18 cellular contexts compared by ENCODE assay signal in genomic region chr10:124078028-124078427, GRCh38. TPM values are rescaled to one million over a fixed set of nuclear protein-coding genes. Genes with fewer than 3 reads are reported as not detected.
A peak's percentile ranks its signal among the peaks of the same experiment; 100 is the strongest.
DNase-seq lines count a peak whose midpoint lies in the region; ATAC-seq and TF ChIP-seq lines count a peak whose summit lies in the region.
"Had no signal": no experiment of that assay in that cellular context is flagged by ENCODE, and none has a peak within 500 bp of the region (broad histone marks: within the 10 kb centered on the region; RNA-seq: fewer than 3 reads in every experiment).

No MANE protein-coding gene starts in this region.

- H3K27me3 Mint-ChIP-seq in neural progenitor cell (ENCODE audit: insufficient read depth, low read depth), result peaks cover 10% of the 10 kb centered on the region

- H3K9me2 ChIP-seq in DOHH2 (replicated peaks; ENCODE audit: control insufficient read depth, low read length) (no peaks in the 10 kb centered on the region), OCI-LY1 (ENCODE audit: low read depth, low read length) (no peaks in the 10 kb centered on the region)

- H4K20me1 ChIP-seq in DOHH2 (ENCODE audit: control insufficient read depth, insufficient read depth, low read depth, low read length), result no peaks in the 10 kb centered on the region
- H4K20me1 ChIP-seq in OCI-LY1 (ENCODE audit: insufficient read depth, low read length), result no peaks in the 10 kb centered on the region
- peaks cover 11% of the 10 kb centered on the region for H4K20me1 ChIP-seq in neural progenitor cell (ENCODE audit: low read depth)

- H3K36me3 Mint-ChIP-seq in neural progenitor cell, result peaks cover 10% of the 10 kb centered on the region
- H3K36me3 Mint-ChIP-seq: CD4-positive, CD25-positive, alpha-beta regulatory T cell had no signal

- H3K36me3 ChIP-seq in DOHH2 (ENCODE audit: control insufficient read depth, low read length) (peaks cover 53% of the 10 kb centered on the region), OCI-LY1 (ENCODE audit: insufficient read depth, low read length) (peaks cover 6% of the 10 kb centered on the region; the same call in 1 of the 2 replicates), neural progenitor cell (no peaks in the 10 kb centered on the region)

- no peak overlapping the region for H2AFZ ChIP-seq in OCI-LY1 (ENCODE audit: low read length)
- H2AFZ ChIP-seq in neural progenitor cell (replicated peaks), result no peak overlapping the region
- H2AFZ ChIP-seq: GM23248 had no signal

- peaks cover 75% of the 10 kb centered on the region for H3K4me1 Mint-ChIP-seq in neural progenitor cell

- peak overlapping the region; percentile 97 for H3K27ac Mint-ChIP-seq in neural progenitor cell
- H3K27ac Mint-ChIP-seq: CD4-positive, CD25-positive, alpha-beta regulatory T cell had no signal

- ATAC-seq in foreskin keratinocyte, result peak; percentile 47
- no peak for ATAC-seq in GM21529 (IDR thresholded peaks at IDR 0.05; ENCODE audit: unreplicated experiment)
- no peak for ATAC-seq in HG02571 (IDR thresholded peaks at IDR 0.05; ENCODE audit: unreplicated experiment)
- no peak for ATAC-seq in GM18907 (IDR thresholded peaks at IDR 0.05; ENCODE audit: unreplicated experiment)
- ATAC-seq: HCT116 had no signal

- H3K27me3 ChIP-seq in DOHH2 (ENCODE audit: control insufficient read depth, low read length) (no peaks in the 10 kb centered on the region), OCI-LY1 (ENCODE audit: insufficient read depth, low read length) (no peaks in the 10 kb centered on the region), foreskin keratinocyte (no peaks in the 10 kb centered on the region), neural progenitor cell (no peaks in the 10 kb centered on the region)

- peaks cover 88% of the 10 kb centered on the region for H3K79me2 ChIP-seq in DOHH2 (ENCODE audit: control insufficient read depth, low read length)
- H3K79me2 ChIP-seq in OCI-LY1 (ENCODE audit: insufficient read depth, low read length), result no peaks in the 10 kb centered on the region
- H3K79me2 ChIP-seq in neural progenitor cell (ENCODE audit: low read depth), result no peaks in the 10 kb centered on the region

- H3K9me3 ChIP-seq in DOHH2 (ENCODE audit: control insufficient read depth, insufficient read depth, low read length) (no peaks in the 10 kb centered on the region), OCI-LY1 (ENCODE audit: low read length) (no peaks in the 10 kb centered on the region), neural progenitor cell (ENCODE audit: low read depth) (no peaks in the 10 kb centered on the region)

- peaks cover 77% of the 10 kb centered on the region for H3F3A ChIP-seq in DOHH2 (ENCODE audit: control insufficient read depth, insufficient read depth)
- H3F3A ChIP-seq in OCI-LY1 (ENCODE audit: insufficient read depth, low read length), result 0 out of 2 replicates have a peak, but pooled peaks cover 5% of the 10 kb centered on the region
- H3F3A ChIP-seq in neural progenitor cell (ENCODE audit: low read depth), result peaks cover 24% of the 10 kb centered on the region

- H3K9ac ChIP-seq in OCI-LY1 (ENCODE audit: low read length) (peak overlapping the region; percentile 52), neural progenitor cell (no peak overlapping the region)
- H3K9ac ChIP-seq: GM23248 had no signal

- peak overlapping the region; percentile 96 for H3K4me2 ChIP-seq in DOHH2 (ENCODE audit: low read length)
- H3K4me2 ChIP-seq in OCI-LY1 (ENCODE audit: low read length), result peak overlapping the region; percentile 28; the same call in 1 of the 2 replicates
- no peak overlapping the region for H3K4me2 ChIP-seq in neural progenitor cell

- H3K4me1 ChIP-seq in DOHH2 (ENCODE audit: control insufficient read depth, low read length), result peaks cover 99% of the 10 kb centered on the region
- peaks cover 99% of the 10 kb centered on the region for H3K4me1 ChIP-seq in OCI-LY1 (ENCODE audit: insufficient read depth, low read length, severe bottlenecking)
- no peaks in the 10 kb centered on the region for H3K4me1 ChIP-seq in foreskin keratinocyte
- H3K4me1 ChIP-seq in neural progenitor cell, result peaks cover 22% of the 10 kb centered on the region

- H3K9me3 Mint-ChIP-seq in neural progenitor cell, result peaks cover 12% of the 10 kb centered on the region

- peak overlapping the region; percentile 99 for H3K27ac ChIP-seq in DOHH2 (ENCODE audit: low read depth, low read length)
- peak overlapping the region; percentile 98 for H3K27ac ChIP-seq in OCI-LY1 (ENCODE audit: low read depth, low read length, poor library complexity, severe bottlenecking)
- H3K27ac ChIP-seq in foreskin keratinocyte, result no peak overlapping the region
- H3K27ac ChIP-seq in neural progenitor cell, result no peak overlapping the region
- H3K27ac ChIP-seq: GM23248, SK-N-MC had no signal

- H3K4me3 Mint-ChIP-seq in neural progenitor cell, result no peak overlapping the region
- H3K4me3 Mint-ChIP-seq: CD4-positive, CD25-positive, alpha-beta regulatory T cell had no signal

- peak overlapping the region; percentile 53 for H3K4me3 ChIP-seq in DOHH2 (ENCODE audit: low read length)
- no peak overlapping the region for H3K4me3 ChIP-seq in OCI-LY1 (ENCODE audit: low read depth, low read length, poor library complexity, severe bottlenecking)
- no peak overlapping the region for H3K4me3 ChIP-seq in neural progenitor cell
- H3K4me3 ChIP-seq: GM23248, SK-N-MC had no signal

- TF ChIP-seq CTCF in DOHH2 (IDR thresholded peaks at IDR 0.05; ENCODE audit: low read depth, low read length, poor library complexity, severe bottlenecking), result no peak
- TF ChIP-seq CTCF in OCI-LY1 (IDR thresholded peaks at IDR 0.05; ENCODE audit: low read length), result no peak
- no peak for TF ChIP-seq CTCF in foreskin keratinocyte (conservative IDR thresholded peaks at IDR 0.05)
- no peak for TF ChIP-seq CTCF in neural progenitor cell (IDR thresholded peaks at IDR 0.05)

- DNase-seq in foreskin keratinocyte, result no peak
- no peak for DNase-seq in neural progenitor cell (ENCODE audit: low spot score)
- DNase-seq in activated CD8-positive, alpha-beta memory T cell treated with anti-CD3 and anti-CD28 coated beads, Interleukin-2, amount 50 U/mL, for 4 hours, result no peak
- DNase-seq: CD4-positive, CD25-positive, alpha-beta regulatory T cell; GM23248; NCI-H1105; NCI-H1694; NCI-H2107; NCI-H226; NCI-H524 treated with DMSO at 0.1 percent for 48 hours; Right ventricle myocardium superior had no signal

RNA-seq across cellular contexts. Expression of gene CHST15, which starts 15.4 kb away (rescaled TPM):
- total RNA-seq in foreskin keratinocyte (28.2 and 31.9 TPM in 2 replicates), neural progenitor cell (ENCODE audit: low replicate concordance) (0.54 and 0.59 TPM in 2 replicates)
- polyA plus RNA-seq in foreskin keratinocyte, result 13.0 and 13.4 TPM in 2 replicates

Comparison
In these comparisons a context has a peak if more than half of its experiments do, and no peak if none do; other contexts are left out.
1. H3K27ac ChIP-seq: peak in DOHH2 (single experiment) and OCI-LY1 (single experiment); none in foreskin keratinocyte (single experiment) and neural progenitor cell (single experiment).
2. RNA of gene CHST15, which starts 15.4 kb away (total RNA-seq): 28.2 to 31.9 TPM in foreskin keratinocyte; 0.54 to 0.59 TPM in neural progenitor cell; every median in the first group is over 10 times any median in the second.